ENCODE assay signal across 8 cellular contexts in the genomic region with DNA sequence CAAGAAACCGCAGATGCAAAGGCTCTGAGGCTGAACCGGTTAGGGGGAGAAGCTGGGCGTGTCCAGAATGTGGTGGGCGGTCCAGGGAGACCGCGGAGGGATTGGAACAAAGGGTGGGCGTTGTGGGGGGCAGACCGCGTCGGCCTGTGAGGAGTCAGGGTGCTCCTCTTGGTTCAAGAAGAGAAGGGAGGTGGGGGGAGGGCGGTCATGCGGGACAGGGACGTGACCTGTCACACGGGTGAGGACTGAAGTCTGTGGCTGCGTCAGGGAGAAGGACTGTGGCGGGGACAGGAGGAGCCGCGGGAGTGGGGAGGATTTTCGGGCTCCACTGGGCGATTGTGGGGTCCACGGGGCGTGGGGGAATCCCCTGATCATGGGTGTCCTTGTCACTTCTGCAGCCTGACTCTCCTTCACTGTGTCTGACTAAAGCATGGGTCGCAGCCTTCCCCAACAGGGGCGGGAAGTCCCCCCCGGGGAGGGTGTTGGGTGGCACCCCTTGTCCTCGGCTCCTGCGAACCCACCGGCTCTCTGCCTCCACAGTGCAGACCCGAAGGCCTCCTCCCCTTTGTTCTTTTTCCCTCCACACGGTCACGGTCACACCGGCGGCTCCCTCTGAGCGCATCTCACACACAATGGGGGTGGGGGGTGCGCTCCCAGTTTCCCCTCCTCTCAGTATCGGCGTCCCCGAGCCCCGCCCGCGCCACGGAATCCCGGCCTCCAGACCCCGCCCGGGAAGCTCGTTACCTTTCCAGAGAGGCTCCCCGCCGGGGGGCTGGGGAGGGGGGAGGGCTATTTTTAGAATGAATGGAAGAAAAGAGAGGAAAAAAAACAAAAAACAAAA. TPM values are rescaled to one million over a fixed set of nuclear protein-coding genes. Genes with fewer than 3 reads are reported as not detected.
A peak's percentile ranks its signal among the peaks of the same experiment; 100 is the strongest.
DNase-seq lines count a peak whose midpoint lies in the region; ATAC-seq and TF ChIP-seq lines count a peak whose summit lies in the region.

No MANE protein-coding gene starts in this region.

- H3K4me1 ChIP-seq in OCI-LY1 (ENCODE audit: insufficient read depth, low read length, severe bottlenecking) (peaks cover 40% of the 10 kb centered on the region), spleen (peaks cover 41 to 76% (median 66%) of the 10 kb centered on the region in 6 donors)

- no peak for TF ChIP-seq CTCF in OCI-LY1 (IDR thresholded peaks at IDR 0.05; ENCODE audit: low read length)
- no peak for TF ChIP-seq CTCF in spleen (IDR thresholded peaks at IDR 0.05 in 8 of 11, conservative IDR thresholded peaks at IDR 0.05 in 3 of 11)
- TF ChIP-seq CTCF in brain microvascular endothelial cell (IDR thresholded peaks at IDR 0.05; ENCODE audit: low read depth, low read length, missing control alignments), result no peak

- H3F3A ChIP-seq in OCI-LY1 (ENCODE audit: insufficient read depth, low read length), result no peaks in the 10 kb centered on the region

- no peaks in the 10 kb centered on the region for H3K9me2 ChIP-seq in OCI-LY1 (ENCODE audit: low read depth, low read length)

- no peaks in the 10 kb centered on the region for H3K36me3 ChIP-seq in OCI-LY1 (ENCODE audit: insufficient read depth, low read length)
- no peaks in the 10 kb centered on the region for H3K36me3 ChIP-seq in spleen
- no peaks in the 10 kb centered on the region for H3K36me3 ChIP-seq in brain microvascular endothelial cell (replicated peaks)

- no peaks in the 10 kb centered on the region for H3K79me2 ChIP-seq in OCI-LY1 (ENCODE audit: insufficient read depth, low read length)

- H3K9ac ChIP-seq in OCI-LY1 (ENCODE audit: low read length), result no peak overlapping the region

- H3K4me2 ChIP-seq in OCI-LY1 (ENCODE audit: low read length), result peak overlapping the region; percentile 34; the same call in 1 of the 2 replicates

- no peak overlapping the region for H3K4me3 ChIP-seq in OCI-LY1 (ENCODE audit: low read depth, low read length, poor library complexity, severe bottlenecking)
- peak overlapping the region in 3 of 8 donors; percentile 6 to 90 (median 9) for H3K4me3 ChIP-seq in spleen
- no peak overlapping the region for H3K4me3 ChIP-seq in brain microvascular endothelial cell (ENCODE audit: low read depth, low read length)

- TF ChIP-seq POLR2A in spleen (IDR thresholded peaks at IDR 0.05), result no peak

- no peaks in the 10 kb centered on the region for H4K20me1 ChIP-seq in OCI-LY1 (ENCODE audit: insufficient read depth, low read length)

- H2AFZ ChIP-seq in OCI-LY1 (ENCODE audit: low read length), result no peak overlapping the region

- H3K9me3 ChIP-seq in OCI-LY1 (ENCODE audit: low read length), result no peaks in the 10 kb centered on the region
- no peaks in the 10 kb centered on the region for H3K9me3 ChIP-seq in spleen

- DNase-seq in NCI-H1417 (lab: John Stamatoyannopoulos, UW) (peak; percentile 45 to 84 (median 75)), NCI-H1417 treated with DMSO at 0.1 percent for 48 hours (lab: John Stamatoyannopoulos, UW) (no peak), spleen (peak; percentile 76), brain microvascular endothelial cell (no peak)
- DNase-seq in central memory CD4-positive, alpha-beta T cell, result peak; percentile 44

- in situ Hi-C loops in brain microvascular endothelial cell (cut with HindIII; ENCODE audit: low pct_ligation_motif_present, low sequenced_read_pairs), result loop anchor here (10.0 kb wide), 1 partner anchor 426 kb away; a partner anchor contains a TSS

- WGBS in spleen, 5 donors, result 0 to 2% (median 1%) methylated on average over 46 to 48 of the region's 48 CpGs

- H3K27ac ChIP-seq in OCI-LY1 (ENCODE audit: low read depth, low read length, poor library complexity, severe bottlenecking) (no peak overlapping the region), spleen (no peak overlapping the region), brain microvascular endothelial cell (no peak overlapping the region)

- intact Hi-C loops in spleen (cut with DNase I; ENCODE audit: low total_unique reads), result no loop called here

- ATAC-seq in GM21367 (IDR thresholded peaks at IDR 0.05; ENCODE audit: unreplicated experiment), result no peak
- no peak for ATAC-seq in HG03097 (IDR thresholded peaks at IDR 0.05; ENCODE audit: low FRiP score, unreplicated experiment)

- H3K27me3 ChIP-seq in OCI-LY1 (ENCODE audit: insufficient read depth, low read length) (peaks cover 18% of the 10 kb centered on the region; the same call in 1 of the 2 replicates), spleen (replicated peaks in 1 of 7) (peaks cover 27 to 75% (median 69%) of the 10 kb centered on the region in 7 donors), brain microvascular endothelial cell (replicated peaks) (peaks cover 56% of the 10 kb centered on the region)

RNA-seq across cellular contexts. Expression of a gene that starts 16.4 kb away (rescaled TPM):
- total RNA-seq in spleen, result not detected
- polyA plus RNA-seq in spleen, result under 1 TPM; 0.03 to 0.10 (median 0.04) TPM

RNA-seq across cellular contexts. Expression of a gene that starts 17.7 kb away (rescaled TPM):
- total RNA-seq in spleen, result 10 to 100 TPM; 29.5 to 48.6 (median 41.2) TPM
- polyA plus RNA-seq in spleen, result 10 to 100 TPM; 62.4 to 89.9 (median 86.1) TPM

RNA-seq across cellular contexts. Expression of a gene that starts 57.4 kb away (rescaled TPM):
- total RNA-seq in spleen, result 10 to 100 TPM; 46.0 to 64.6 (median 50.5) TPM
- 10 to 100 TPM; 61.5 to 70.4 (median 64.8) TPM for polyA plus RNA-seq in spleen

Comparison
In these comparisons a context has a peak if more than half of its experiments do, and no peak if none do; other contexts are left out.
1. DNase-seq: peak in NCI-H1417 (3 of 3), central memory CD4-positive, alpha-beta T cell (single experiment) and spleen (single experiment); none in NCI-H1417 treated with DMSO at 0.1 percent for 48 hours (single experiment) and brain microvascular endothelial cell (single experiment).